In the genomic region with DNA sequence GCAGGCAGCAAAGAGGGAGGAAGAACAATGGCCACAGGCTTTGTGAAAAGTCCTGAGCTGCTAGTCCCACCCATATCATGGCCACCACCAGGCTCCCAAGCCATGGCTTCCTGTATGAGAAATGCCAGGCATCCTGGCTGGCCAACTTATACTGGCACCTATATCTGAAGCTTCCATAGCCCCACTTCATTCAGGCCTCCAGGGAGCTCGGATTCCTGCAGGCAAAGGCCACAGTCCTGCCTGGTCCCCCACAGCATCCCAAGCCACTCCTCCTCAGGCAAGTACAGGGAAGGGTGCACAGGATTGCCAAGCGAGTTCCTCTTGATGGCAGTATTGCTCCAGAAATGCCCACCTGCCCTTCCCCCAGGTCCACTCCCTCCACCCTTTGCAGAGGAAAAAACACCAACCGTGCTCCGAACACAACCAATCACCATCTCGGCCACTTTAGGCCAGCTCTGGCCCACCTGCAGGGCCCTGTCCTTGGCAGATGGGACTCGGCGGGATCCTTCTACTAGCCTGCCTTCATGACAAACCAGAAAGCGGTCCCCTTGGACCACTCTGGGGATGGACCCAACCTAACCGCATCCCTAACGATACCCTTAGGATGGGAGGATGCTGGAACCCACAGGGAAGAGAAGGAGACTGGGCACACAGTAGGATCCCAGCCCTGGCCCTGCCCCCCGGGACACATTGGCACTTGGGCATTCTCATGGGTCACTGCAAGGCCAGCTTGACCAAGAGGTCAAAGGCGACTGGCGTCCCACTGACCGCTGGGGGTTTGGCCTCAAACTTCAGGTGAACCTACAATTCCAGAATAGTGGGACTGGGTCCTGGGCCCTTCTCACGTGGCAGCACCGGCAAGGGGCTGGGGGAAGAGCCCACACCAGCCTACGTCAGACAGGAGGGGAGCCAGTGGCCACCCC, we compare ENCODE assay signal across 10 cellular contexts.
A peak's percentile ranks its signal among the peaks of the same experiment; 100 is the strongest.
DNase-seq lines count a peak whose midpoint lies in the region; ATAC-seq and TF ChIP-seq lines count a peak whose summit lies in the region.
"Had no signal": no experiment of that assay in that cellular context is flagged by ENCODE, and none has a peak within 500 bp of the region (broad histone marks: within the 10 kb centered on the region; RNA-seq: fewer than 3 reads in every experiment).

No MANE protein-coding gene starts in this region.

- H3K27me3 ChIP-seq in GM23248 (replicated peaks; ENCODE audit: insufficient read depth), result no peaks in the 10 kb centered on the region

- H3K4me1 ChIP-seq in GM23248 (ENCODE audit: insufficient read depth), result no peaks in the 10 kb centered on the region
- H3K4me1 ChIP-seq: Caco-2 had no signal

- H3K9me3 Mint-ChIP-seq in stimulated activated memory B cell treated with anti-CD40 and anti-IgM and Interleukin-4, amounts not matched to agents 10 μg/mL and 1 μg/mL and 100 μg/mL, for 72 hours, result peaks cover 3% of the 10 kb centered on the region
- H3K9me3 Mint-ChIP-seq in HFFc6, result peaks cover 12% of the 10 kb centered on the region

- H3K27ac ChIP-seq in GM23248, result no peak overlapping the region

- no peak overlapping the region for H3K4me3 ChIP-seq in GM23248

- WGBS in GM23248 (ENCODE audit: low coverage in 1 of 2, low lambda C conversion rate in 2 of 2, missing lambda C conversion rate in 2 of 2), 2 experiments, result 90 to 92% methylated on average over 13 of the region's 17 CpGs

- H3K4me1 Mint-ChIP-seq in stimulated activated memory B cell treated with anti-CD40 and anti-IgM and Interleukin-4, amounts not matched to agents 10 μg/mL and 1 μg/mL and 100 μg/mL, for 72 hours, result no peaks in the 10 kb centered on the region
- no peaks in the 10 kb centered on the region for H3K4me1 Mint-ChIP-seq in HFFc6 (ENCODE audit: low read depth)

- no peak for ATAC-seq in stimulated activated memory B cell treated with anti-CD40 and anti-IgM and Interleukin-4, amounts not matched to agents 10 μg/mL and 1 μg/mL and 100 μg/mL, for 72 hours
- ATAC-seq in GM21360 (IDR thresholded peaks at IDR 0.05; ENCODE audit: unreplicated experiment), result no peak

- no peaks in the 10 kb centered on the region for H3K36me3 Mint-ChIP-seq in stimulated activated memory B cell treated with anti-CD40 and anti-IgM and Interleukin-4, amounts not matched to agents 10 μg/mL and 1 μg/mL and 100 μg/mL, for 72 hours
- H3K36me3 Mint-ChIP-seq in HFFc6 (ENCODE audit: low read depth), result no peaks in the 10 kb centered on the region
- H3K36me3 Mint-ChIP-seq: activated naive CD8-positive, alpha-beta T cell had no signal

- in situ Hi-C loops in KBM-7 (cut with MboI; ENCODE audit: low pct_unique_long_range_greater_than_20kb, low sequenced_read_pairs), result no loop called here
- in situ Hi-C loops in GM23248 (cut with MboI), result no loop called here

- no peak overlapping the region for H3K4me2 ChIP-seq in GM23248 (ENCODE audit: unreplicated experiment)

- H3K9me2 ChIP-seq in GM23248 (ENCODE audit: insufficient read depth), result no peaks in the 10 kb centered on the region

- no peaks in the 10 kb centered on the region for H3K9me3 ChIP-seq in GM23248 (ENCODE audit: low read depth)
- H3K9me3 ChIP-seq: Caco-2 had no signal

- DNase-seq in C1 segment of cervical spinal cord (lab: John Stamatoyannopoulos, UW) (peak in 12 of 14 donors; percentile 10 to 86 (median 72)), KBM-7 (peak; percentile 8), RPMI7951 (ENCODE audit: low read depth) (peak; percentile 9), kidney tubule cell (ENCODE audit: low spot score) (peak; percentile 35), GM23248 (no peak), HFFc6 (no peak)

- H3K27ac Mint-ChIP-seq in stimulated activated memory B cell treated with anti-CD40 and anti-IgM and Interleukin-4, amounts not matched to agents 10 μg/mL and 1 μg/mL and 100 μg/mL, for 72 hours, result no peak overlapping the region
- H3K27ac Mint-ChIP-seq in HFFc6, result no peak overlapping the region
- H3K27ac Mint-ChIP-seq: activated naive CD8-positive, alpha-beta T cell had no signal

- no peaks in the 10 kb centered on the region for H3F3A ChIP-seq in GM23248 (ENCODE audit: insufficient read depth)

- no peaks in the 10 kb centered on the region for H3K36me3 ChIP-seq in GM23248 (ENCODE audit: low read depth)

- no peaks in the 10 kb centered on the region for H3K27me3 Mint-ChIP-seq in stimulated activated memory B cell treated with anti-CD40 and anti-IgM and Interleukin-4, amounts not matched to agents 10 μg/mL and 1 μg/mL and 100 μg/mL, for 72 hours
- no peaks in the 10 kb centered on the region for H3K27me3 Mint-ChIP-seq in HFFc6 (ENCODE audit: insufficient read depth)
- H3K27me3 Mint-ChIP-seq: activated naive CD8-positive, alpha-beta T cell had no signal

- H3K4me3 Mint-ChIP-seq in stimulated activated memory B cell treated with anti-CD40 and anti-IgM and Interleukin-4, amounts not matched to agents 10 μg/mL and 1 μg/mL and 100 μg/mL, for 72 hours, result no peak overlapping the region
- no peak overlapping the region for H3K4me3 Mint-ChIP-seq in HFFc6
- H3K4me3 Mint-ChIP-seq: activated naive CD8-positive, alpha-beta T cell had no signal

- H2AFZ ChIP-seq in GM23248, result no peak overlapping the region

- TF ChIP-seq CTCF in HFFc6 (IDR thresholded peaks at IDR 0.05), result no peak

- no peak overlapping the region for H3K9ac ChIP-seq in GM23248

- H4K20me1 ChIP-seq in GM23248 (ENCODE audit: insufficient read depth), result no peaks in the 10 kb centered on the region

- peaks cover 3% of the 10 kb centered on the region; the same call in 1 of the 2 replicates for H3K79me2 ChIP-seq in GM23248 (ENCODE audit: insufficient read depth)

Comparison
In these comparisons a context has a peak if more than half of its experiments do, and no peak if none do; other contexts are left out.
1. DNase-seq: peak in C1 segment of cervical spinal cord (12 of 14), KBM-7 (single experiment), RPMI7951 (single experiment) and kidney tubule cell (single experiment); none in GM23248 (single experiment) and HFFc6 (single experiment).